In genomic region chr6:71047401-71047800, GRCh38 we compare ENCODE assay signal across 21 cellular contexts.
"Had no signal": no experiment of that assay in that cellular context is flagged by ENCODE, and none has a peak within 500 bp of the region (broad histone marks: within the 10 kb centered on the region; RNA-seq: fewer than 3 reads in every experiment).

No MANE protein-coding gene starts in this region.

- H3K27ac ChIP-seq: epithelial cell of prostate, esophagus muscularis mucosa, gastrocnemius medialis, left lung, sigmoid colon, skin epidermis, testis, tibial nerve, upper lobe of right lung, vagina had no signal

- H3K4me1 ChIP-seq: esophagus muscularis mucosa, left lung, sigmoid colon, testis, upper lobe of right lung, vagina had no signal

- H3K27me3 ChIP-seq: esophagus muscularis mucosa, gastrocnemius medialis, left lung, sigmoid colon, testis, tibial nerve, upper lobe of right lung, vagina had no signal

- H3K4me3 ChIP-seq: esophagus muscularis mucosa, gastrocnemius medialis, left lung, lung, sigmoid colon, skin epidermis, testis, tibial nerve, upper lobe of right lung, vagina had no signal

- H3K36me3 ChIP-seq: esophagus muscularis mucosa, gastrocnemius medialis, left lung, sigmoid colon, tibial nerve, upper lobe of right lung, vagina had no signal

- ATAC-seq: effector memory CD8-positive, alpha-beta T cell; gastrocnemius medialis; left lung; stimulated activated naive B cell treated with anti-CD40 and anti-IgM and Interleukin-4, amounts not matched to agents 10 μg/mL and 1 μg/mL and 100 μg/mL, for 72 hours; stimulated activated naive CD8-positive, alpha-beta T cell treated with anti-CD3 and anti-CD28 coated beads, Interleukin-15, amount 100 ng/mL, for 72 hours; upper lobe of right lung had no signal

- DNase-seq: effector memory CD8-positive, alpha-beta T cell; gastrocnemius medialis; glutamatergic neuron; islet precursor cell; left lung; mesenchymal stem cell; midbrain; posterior cingulate gyrus; sigmoid colon; stimulated activated CD4-positive, alpha-beta T cell treated with anti-CD3 and anti-CD28 coated beads, Interleukin-2, amount 100 ng/mL, for 24 hours; stimulated activated CD4-positive, alpha-beta T cell treated with anti-CD3 and anti-CD28 coated beads, Interleukin-4, amount 100 ng/mL, for 4 hours; stimulated activated naive B cell treated with anti-CD40 and anti-IgM and Interleukin-4, amounts not matched to agents 10 μg/mL and 1 μg/mL and 100 μg/mL, for 72 hours; stimulated activated naive CD8-positive, alpha-beta T cell treated with anti-CD3 and anti-CD28 coated beads, Interleukin-15, amount 100 ng/mL, for 72 hours; testis; upper lobe of right lung had no signal

- H3K9me3 ChIP-seq: esophagus muscularis mucosa, gastrocnemius medialis, left lung, sigmoid colon, testis, tibial nerve, upper lobe of right lung, vagina had no signal
